1 cellular context compared by ENCODE assay signal in genomic region chr17:700504-701094, GRCh38.
TF ChIP-seq lines count a peak whose summit lies in the region.

No MANE protein-coding gene starts in this region.

TF ChIP-seq in endothelial cell of umbilical vein, 7 proteins besides CTCF, POLR2A, EP300 and RAD21 (continued from another document):
- no peak for TF ChIP-seq JUN (IDR thresholded peaks at IDR 0.05; ENCODE audit: borderline replicate concordance, insufficient read depth, insufficient read length, low read depth)
- TF ChIP-seq FOS (IDR thresholded peaks at IDR 0.05; ENCODE audit: borderline replicate concordance, insufficient read depth, low read length), result no peak
- no peak for TF ChIP-seq EZH2 (IDR thresholded peaks at IDR 0.05; ENCODE audit: borderline replicate concordance, low read depth, low read length, severe bottlenecking)
- TF ChIP-seq MYC (IDR thresholded peaks at IDR 0.05; ENCODE audit: low read depth, low read length), result no peak
- no peak for TF ChIP-seq MAX (IDR thresholded peaks at IDR 0.05; ENCODE audit: insufficient read depth, insufficient read length)
- no peak for TF ChIP-seq POLR2AphosphoS5 (IDR thresholded peaks at IDR 0.05; ENCODE audit: insufficient read depth, low read depth, low read length)
